1 cellular context compared by ENCODE assay signal in the genomic region with DNA sequence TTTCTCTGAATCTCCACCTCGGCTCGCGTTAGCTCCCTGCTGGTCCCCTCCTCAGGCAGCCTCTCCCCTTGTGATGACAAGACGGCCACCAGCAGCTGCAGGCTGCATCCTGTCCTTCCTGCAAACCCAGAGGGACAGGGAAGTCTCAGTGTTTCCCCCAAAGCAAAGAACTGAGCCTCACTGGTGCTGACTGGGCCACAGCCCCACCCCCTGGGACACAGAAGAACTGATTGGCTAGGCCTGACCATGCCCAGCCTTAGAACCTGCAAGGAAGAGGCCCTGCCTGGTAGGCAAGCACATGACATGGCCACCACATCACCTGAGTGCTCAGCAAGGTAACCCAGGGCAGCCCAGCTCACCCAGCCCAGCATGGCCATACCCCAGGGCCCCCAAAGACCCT.
TF ChIP-seq lines count a peak whose summit lies in the region.

No MANE protein-coding gene starts in this region.

TF ChIP-seq in GM12878, 131 proteins besides CTCF, POLR2A, EP300 and RAD21:
- TF ChIP-seq, protein P1, sequence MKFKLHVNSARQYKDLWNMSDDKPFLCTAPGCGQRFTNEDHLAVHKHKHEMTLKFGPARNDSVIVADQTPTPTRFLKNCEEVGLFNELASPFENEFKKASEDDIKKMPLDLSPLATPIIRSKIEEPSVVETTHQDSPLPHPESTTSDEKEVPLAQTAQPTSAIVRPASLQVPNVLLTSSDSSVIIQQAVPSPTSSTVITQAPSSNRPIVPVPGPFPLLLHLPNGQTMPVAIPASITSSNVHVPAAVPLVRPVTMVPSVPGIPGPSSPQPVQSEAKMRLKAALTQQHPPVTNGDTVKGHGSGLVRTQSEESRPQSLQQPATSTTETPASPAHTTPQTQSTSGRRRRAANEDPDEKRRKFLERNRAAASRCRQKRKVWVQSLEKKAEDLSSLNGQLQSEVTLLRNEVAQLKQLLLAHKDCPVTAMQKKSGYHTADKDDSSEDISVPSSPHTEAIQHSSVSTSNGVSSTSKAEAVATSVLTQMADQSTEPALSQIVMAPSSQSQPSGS (IDR thresholded peaks at IDR 0.05; ENCODE audit: low read length): no peak
- TF ChIP-seq FOS (IDR thresholded peaks at IDR 0.05; ENCODE audit: borderline replicate concordance, extremely low read depth, insufficient read length): no peak
- TF ChIP-seq JUND (IDR thresholded peaks at IDR 0.05; ENCODE audit: low read depth, low read length): no peak
- TF ChIP-seq, protein P2, sequence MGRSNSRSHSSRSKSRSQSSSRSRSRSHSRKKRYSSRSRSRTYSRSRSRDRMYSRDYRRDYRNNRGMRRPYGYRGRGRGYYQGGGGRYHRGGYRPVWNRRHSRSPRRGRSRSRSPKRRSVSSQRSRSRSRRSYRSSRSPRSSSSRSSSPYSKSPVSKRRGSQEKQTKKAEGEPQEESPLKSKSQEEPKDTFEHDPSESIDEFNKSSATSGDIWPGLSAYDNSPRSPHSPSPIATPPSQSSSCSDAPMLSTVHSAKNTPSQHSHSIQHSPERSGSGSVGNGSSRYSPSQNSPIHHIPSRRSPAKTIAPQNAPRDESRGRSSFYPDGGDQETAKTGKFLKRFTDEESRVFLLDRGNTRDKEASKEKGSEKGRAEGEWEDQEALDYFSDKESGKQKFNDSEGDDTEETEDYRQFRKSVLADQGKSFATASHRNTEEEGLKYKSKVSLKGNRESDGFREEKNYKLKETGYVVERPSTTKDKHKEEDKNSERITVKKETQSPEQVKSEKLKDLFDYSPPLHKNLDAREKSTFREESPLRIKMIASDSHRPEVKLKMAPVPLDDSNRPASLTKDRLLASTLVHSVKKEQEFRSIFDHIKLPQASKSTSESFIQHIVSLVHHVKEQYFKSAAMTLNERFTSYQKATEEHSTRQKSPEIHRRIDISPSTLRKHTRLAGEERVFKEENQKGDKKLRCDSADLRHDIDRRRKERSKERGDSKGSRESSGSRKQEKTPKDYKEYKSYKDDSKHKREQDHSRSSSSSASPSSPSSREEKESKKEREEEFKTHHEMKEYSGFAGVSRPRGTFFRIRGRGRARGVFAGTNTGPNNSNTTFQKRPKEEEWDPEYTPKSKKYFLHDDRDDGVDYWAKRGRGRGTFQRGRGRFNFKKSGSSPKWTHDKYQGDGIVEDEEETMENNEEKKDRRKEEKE (IDR thresholded peaks at IDR 0.05): no peak
- no peak for TF ChIP-seq IKZF2 (IDR thresholded peaks at IDR 0.05)
- no peak for TF ChIP-seq CHD4 (IDR thresholded peaks at IDR 0.05)
- no peak for TF ChIP-seq EZH2 (IDR thresholded peaks at IDR 0.05; ENCODE audit: borderline replicate concordance, control insufficient read depth, low read depth, low read length)
- TF ChIP-seq, protein P3, sequence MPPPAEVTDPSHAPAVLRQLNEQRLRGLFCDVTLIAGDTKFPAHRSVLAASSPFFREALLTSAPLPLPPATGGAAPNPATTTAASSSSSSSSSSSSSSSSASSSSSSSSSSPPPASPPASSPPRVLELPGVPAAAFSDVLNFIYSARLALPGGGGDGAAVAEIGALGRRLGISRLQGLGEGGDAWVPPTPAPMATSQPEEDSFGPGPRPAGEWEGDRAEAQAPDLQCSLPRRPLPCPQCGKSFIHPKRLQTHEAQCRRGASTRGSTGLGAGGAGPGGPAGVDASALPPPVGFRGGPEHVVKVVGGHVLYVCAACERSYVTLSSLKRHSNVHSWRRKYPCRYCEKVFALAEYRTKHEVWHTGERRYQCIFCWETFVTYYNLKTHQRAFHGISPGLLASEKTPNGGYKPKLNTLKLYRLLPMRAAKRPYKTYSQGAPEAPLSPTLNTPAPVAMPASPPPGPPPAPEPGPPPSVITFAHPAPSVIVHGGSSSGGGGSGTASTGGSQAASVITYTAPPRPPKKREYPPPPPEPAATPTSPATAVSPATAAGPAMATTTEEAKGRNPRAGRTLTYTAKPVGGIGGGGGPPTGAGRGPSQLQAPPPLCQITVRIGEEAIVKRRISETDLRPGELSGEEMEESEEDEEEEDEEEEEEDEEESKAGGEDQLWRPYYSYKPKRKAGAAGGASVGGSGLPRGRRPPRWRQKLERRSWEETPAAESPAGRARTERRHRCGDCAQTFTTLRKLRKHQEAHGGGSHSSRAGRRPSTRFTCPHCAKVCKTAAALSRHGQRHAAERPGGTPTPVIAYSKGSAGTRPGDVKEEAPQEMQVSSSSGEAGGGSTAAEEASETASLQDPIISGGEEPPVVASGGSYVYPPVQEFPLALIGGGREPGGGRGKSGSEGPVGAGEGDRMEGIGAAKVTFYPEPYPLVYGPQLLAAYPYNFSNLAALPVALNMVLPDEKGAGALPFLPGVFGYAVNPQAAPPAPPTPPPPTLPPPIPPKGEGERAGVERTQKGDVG (CRISPR knock-in tag; IDR thresholded peaks at IDR 0.05): no peak
- TF ChIP-seq, protein P4, sequence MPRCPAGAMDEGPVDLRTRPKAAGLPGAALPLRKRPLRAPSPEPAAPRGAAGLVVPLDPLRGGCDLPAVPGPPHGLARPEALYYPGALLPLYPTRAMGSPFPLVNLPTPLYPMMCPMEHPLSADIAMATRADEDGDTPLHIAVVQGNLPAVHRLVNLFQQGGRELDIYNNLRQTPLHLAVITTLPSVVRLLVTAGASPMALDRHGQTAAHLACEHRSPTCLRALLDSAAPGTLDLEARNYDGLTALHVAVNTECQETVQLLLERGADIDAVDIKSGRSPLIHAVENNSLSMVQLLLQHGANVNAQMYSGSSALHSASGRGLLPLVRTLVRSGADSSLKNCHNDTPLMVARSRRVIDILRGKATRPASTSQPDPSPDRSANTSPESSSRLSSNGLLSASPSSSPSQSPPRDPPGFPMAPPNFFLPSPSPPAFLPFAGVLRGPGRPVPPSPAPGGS (IDR thresholded peaks at IDR 0.05; ENCODE audit: borderline replicate concordance, insufficient read depth, low read depth, low read length, poor library complexity, severe bottlenecking): no peak
- TF ChIP-seq CBX5 (IDR thresholded peaks at IDR 0.05; ENCODE audit: low read depth): no peak
- TF ChIP-seq RFX5 (IDR thresholded peaks at IDR 0.05; ENCODE audit: low read depth, low read length): no peak
- no peak for TF ChIP-seq TARDBP (IDR thresholded peaks at IDR 0.05; ENCODE audit: borderline replicate concordance)
- no peak for TF ChIP-seq WRNIP1 (IDR thresholded peaks at IDR 0.05; ENCODE audit: borderline replicate concordance, low read depth, low read length)
- no peak for TF ChIP-seq ZNF217 (IDR thresholded peaks at IDR 0.05)
- TF ChIP-seq BCL11A (IDR thresholded peaks at IDR 0.05; ENCODE audit: low read depth, low read length): no peak
- TF ChIP-seq SMC3 (IDR thresholded peaks at IDR 0.05; ENCODE audit: borderline replicate concordance, low read length): no peak
- TF ChIP-seq, protein P5, sequence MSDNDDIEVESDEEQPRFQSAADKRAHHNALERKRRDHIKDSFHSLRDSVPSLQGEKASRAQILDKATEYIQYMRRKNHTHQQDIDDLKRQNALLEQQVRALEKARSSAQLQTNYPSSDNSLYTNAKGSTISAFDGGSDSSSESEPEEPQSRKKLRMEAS (IDR thresholded peaks at IDR 0.05; ENCODE audit: low read depth, low read length): no peak
- TF ChIP-seq STAT1 (conservative IDR thresholded peaks at IDR 0.05): no peak
